ENCODE assay signal across 1 cellular context in genomic region chr22:37193629-37194191, GRCh38.
TF ChIP-seq lines count a peak whose summit lies in the region.

No MANE protein-coding gene starts in this region.

TF ChIP-seq in GM12878, 131 proteins besides CTCF, POLR2A, EP300 and RAD21 (continued from another document):
- no peak for TF ChIP-seq NR2C2 (IDR thresholded peaks at IDR 0.05; ENCODE audit: borderline replicate concordance, control insufficient read depth, insufficient read length, low read depth)
- peak; percentile 79 for TF ChIP-seq ZNF687 (IDR thresholded peaks at IDR 0.05)
- peak; percentile 75 for TF ChIP-seq SREBF2 (IDR thresholded peaks at IDR 0.05; ENCODE audit: low read length)
- TF ChIP-seq SMAD1 (IDR thresholded peaks at IDR 0.05; ENCODE audit: low read depth, partially characterized antibody): no peak
- peak; percentile 73 for TF ChIP-seq RAD51 (IDR thresholded peaks at IDR 0.05)
- TF ChIP-seq SMC3 (IDR thresholded peaks at IDR 0.05; ENCODE audit: borderline replicate concordance, low read length): no peak
